Comparison of ENCODE assay signal across 21 cellular contexts in the genomic region with DNA sequence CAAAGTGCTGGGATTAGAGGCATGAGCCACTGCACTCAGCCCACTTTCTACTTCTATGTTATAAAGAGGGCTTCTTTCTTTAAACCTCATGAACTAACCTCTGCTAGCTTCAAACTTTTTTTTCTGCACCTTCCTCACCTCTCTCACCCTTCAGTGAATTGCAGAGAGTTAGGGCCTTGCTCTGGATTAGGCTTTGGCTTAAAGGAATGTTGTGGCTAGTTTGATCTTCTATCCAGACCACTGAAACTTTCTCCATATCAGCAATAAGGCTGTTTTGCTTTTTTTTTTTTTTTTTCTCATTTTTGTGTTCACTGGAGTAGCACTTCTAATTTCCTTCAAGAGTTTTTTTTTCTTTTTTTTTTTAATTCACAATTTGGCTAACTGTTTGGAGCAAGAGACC.
"Had no signal": no experiment of that assay in that cellular context is flagged by ENCODE, and none has a peak within 500 bp of the region (broad histone marks: within the 10 kb centered on the region; RNA-seq: fewer than 3 reads in every experiment).

No MANE protein-coding gene starts in this region.

- H3K27me3 ChIP-seq: breast epithelium, foreskin keratinocyte, heart right ventricle had no signal

- H3K4me1 ChIP-seq: breast epithelium, foreskin keratinocyte had no signal

- DNase-seq: activated B cell treated with CpG ODN at 0.5 μM for 24 hours; activated CD4-positive, alpha-beta T cell treated with anti-CD3 and anti-CD28 coated beads for 36 hours; activated CD4-positive, alpha-beta T cell treated with anti-CD3 and anti-CD28 coated beads, Interleukin-2, amount 50 U/mL, for 48 hours; activated CD8-positive, alpha-beta memory T cell treated with anti-CD3 and anti-CD28 coated beads for 24 hours; activated naive CD4-positive, alpha-beta T cell treated with anti-CD3 and anti-CD28 coated beads, Interleukin-2, amount 10 ng/mL, durations not matched to agents 7 days and 5 days; amniotic stem cell; central memory CD4-positive, alpha-beta T cell; foreskin keratinocyte; heart right ventricle; left ventricle myocardium superior; mammary epithelial cell; naive thymus-derived CD4-positive, alpha-beta T cell; right cardiac atrium; stimulated activated CD4-positive, alpha-beta T cell treated with anti-CD3 and anti-CD28 coated beads, Interleukin-2, amount 100 ng/mL, for 48 hours; trophoblast cell had no signal

- H3K9me3 ChIP-seq: breast epithelium, heart right ventricle, thoracic aorta had no signal

- ATAC-seq: esophagus mucosa; foreskin keratinocyte; heart right ventricle; left ventricle myocardium superior; naive thymus-derived CD4-positive, alpha-beta T cell; right cardiac atrium; SK-N-SH treated with all-trans-retinoic acid at 6 μM for 48 hours had no signal

- H3K27ac ChIP-seq: breast epithelium, foreskin keratinocyte, heart right ventricle, thoracic aorta had no signal

- H3K36me3 ChIP-seq: breast epithelium, heart right ventricle, thoracic aorta had no signal

- FAIRE-seq: astrocyte, urothelium cell line had no signal

- H3K4me3 ChIP-seq: breast epithelium, heart right ventricle, thoracic aorta had no signal
